11 cellular contexts compared by ENCODE assay signal in the genomic region with DNA sequence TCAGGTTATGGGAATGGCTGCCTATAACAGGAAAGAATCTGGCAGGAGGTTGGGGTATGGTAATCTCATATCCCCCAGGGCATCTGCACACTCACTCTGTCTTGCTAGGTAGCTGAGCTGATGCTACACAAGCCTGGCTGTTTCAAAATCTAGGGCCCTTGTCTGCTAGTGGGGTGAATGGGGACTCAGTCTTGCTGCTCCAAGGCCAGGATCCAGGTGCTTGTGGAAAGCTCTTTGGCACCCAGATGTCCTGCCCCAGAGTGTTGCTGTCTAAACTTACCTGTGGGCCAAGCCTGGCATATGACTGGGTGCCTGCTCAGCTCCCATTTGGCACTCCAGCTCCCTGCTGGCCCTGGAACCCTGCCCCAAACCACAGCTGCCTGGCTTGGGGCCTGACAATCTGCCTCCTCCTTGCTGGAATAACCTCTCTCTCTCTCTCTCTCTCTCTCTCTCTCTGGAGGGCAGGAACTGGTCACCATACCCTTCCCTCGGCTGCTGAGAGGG.
A peak's percentile ranks its signal among the peaks of the same experiment; 100 is the strongest.
DNase-seq lines count a peak whose midpoint lies in the region; ATAC-seq and TF ChIP-seq lines count a peak whose summit lies in the region.
"Had no signal": no experiment of that assay in that cellular context is flagged by ENCODE, and none has a peak within 500 bp of the region (broad histone marks: within the 10 kb centered on the region; RNA-seq: fewer than 3 reads in every experiment).

No MANE protein-coding gene starts in this region.

- H4K20me1 ChIP-seq in mammary epithelial cell (ENCODE audit: insufficient read depth, low read length) = no peaks in the 10 kb centered on the region
- H4K20me1 ChIP-seq: BLaER1 treated with 17β-estradiol and CSF1 and Interleukin-3, amounts not matched to agents 10 nM and 100 nM had no signal

- H3K4me3 ChIP-seq in BE2C (ENCODE audit: low read depth, low read length) (no peak overlapping the region), mammary epithelial cell (replicated peaks in 1 of 3; ENCODE audit: insufficient read depth in 1 of 3, low read depth in 2 of 3, low read length in 3 of 3) (no peak overlapping the region), lower lobe of right lung (no peak overlapping the region)
- H3K4me3 ChIP-seq: BLaER1 treated with 17β-estradiol and CSF1 and Interleukin-3, amounts not matched to agents 10 nM and 100 nM; cardiac muscle cell had no signal

- DNase-seq in BE2C (peak; percentile 44), NCI-H2107 (lab: John Stamatoyannopoulos, UW) (peak; percentile 24), mammary epithelial cell (peak; percentile 75), lower lobe of right lung (peak; percentile 50), OCI-M2 (lab: John Stamatoyannopoulos, UW; ENCODE audit: unreplicated experiment) (no peak)
- DNase-seq: NCI-H510A treated with DMSO at 0.1 percent for 48 hours had no signal

- peak overlapping the region; percentile 28 for H3K4me2 ChIP-seq in mammary epithelial cell (ENCODE audit: insufficient read depth, low read depth, low read length)
- H3K4me2 ChIP-seq: BLaER1 treated with 17β-estradiol and CSF1 and Interleukin-3, amounts not matched to agents 10 nM and 100 nM had no signal

- H3K36me3 ChIP-seq in BE2C (no peaks in the 10 kb centered on the region), mammary epithelial cell (ENCODE audit: insufficient read depth, low read length) (no peaks in the 10 kb centered on the region), lower lobe of right lung (no peaks in the 10 kb centered on the region)
- H3K36me3 ChIP-seq: BLaER1 treated with 17β-estradiol and CSF1 and Interleukin-3, amounts not matched to agents 10 nM and 100 nM; cardiac muscle cell had no signal

- H3K27me3 ChIP-seq in BE2C = no peaks in the 10 kb centered on the region
- H3K27me3 ChIP-seq in mammary epithelial cell (ENCODE audit: insufficient read depth, low read length) = no peaks in the 10 kb centered on the region
- H3K27me3 ChIP-seq in lower lobe of right lung (ENCODE audit: low read depth) = no peaks in the 10 kb centered on the region
- H3K27me3 ChIP-seq: BLaER1 treated with 17β-estradiol and CSF1 and Interleukin-3, amounts not matched to agents 10 nM and 100 nM; cardiac muscle cell had no signal

- no peaks in the 10 kb centered on the region for H3K79me2 ChIP-seq in mammary epithelial cell (ENCODE audit: insufficient read depth, low read length)

- dilution Hi-C loops in mammary epithelial cell (cut with HindIII; ENCODE audit: low sequenced_read_pairs) = no loop called here

- no TSS peak for BruUV-seq in mammary epithelial cell (replicated peaks; lab: Mats Ljungman, UMichigan)

- H3K4me1 ChIP-seq in BE2C (no peaks in the 10 kb centered on the region; the same call in 1 of the 2 replicates), mammary epithelial cell (ENCODE audit: insufficient read depth, low read length) (peaks cover 28% of the 10 kb centered on the region), lower lobe of right lung (no peaks in the 10 kb centered on the region)
- H3K4me1 ChIP-seq: BLaER1 treated with 17β-estradiol and CSF1 and Interleukin-3, amounts not matched to agents 10 nM and 100 nM had no signal

- WGBS in mammary epithelial cell (ENCODE audit: low coverage, missing lambda C conversion rate) = no CpG with 5 or more reads among the region's 1 CpG

- H3K27ac ChIP-seq in mammary epithelial cell (ENCODE audit: insufficient read depth, low read depth, low read length) (peak overlapping the region; percentile 1), lower lobe of right lung (no peak overlapping the region)
- H3K27ac ChIP-seq: BLaER1 treated with 17β-estradiol and CSF1 and Interleukin-3, amounts not matched to agents 10 nM and 100 nM; cardiac muscle cell had no signal

- intact Hi-C loops in mammary epithelial cell (cut with micrococcal nuclease) = loop anchor here (5.0 kb wide), 1 partner anchor 83 kb away; no protein-coding TSS in a partner anchor
- intact Hi-C loops in lower lobe of right lung (cut with DNase I) = no loop called here

- peak; percentile 69 to 70 for ATAC-seq in lower lobe of right lung
- ATAC-seq in HG02970 (IDR thresholded peaks at IDR 0.05; ENCODE audit: low FRiP score, unreplicated experiment) = no peak
- no peak for ATAC-seq in GM18502 (IDR thresholded peaks at IDR 0.05; ENCODE audit: poor library complexity, unreplicated experiment)
- ATAC-seq in GM18909 (IDR thresholded peaks at IDR 0.05; ENCODE audit: poor library complexity, unreplicated experiment) = no peak

- H3K9ac ChIP-seq in mammary epithelial cell (ENCODE audit: insufficient read depth, low read length) = no peak overlapping the region
- H3K9ac ChIP-seq: BLaER1 treated with 17β-estradiol and CSF1 and Interleukin-3, amounts not matched to agents 10 nM and 100 nM had no signal

- no peaks in the 10 kb centered on the region for H3K9me3 ChIP-seq in BE2C
- no peaks in the 10 kb centered on the region for H3K9me3 ChIP-seq in mammary epithelial cell (replicated peaks; ENCODE audit: insufficient read depth, low read length)
- no peaks in the 10 kb centered on the region for H3K9me3 ChIP-seq in lower lobe of right lung

- in situ Hi-C loops in mammary epithelial cell (cut with MboI; ENCODE audit: low sequenced_read_pairs in 2 of 2) = no loop called here

- TF ChIP-seq CTCF in BE2C (IDR thresholded peaks at IDR 0.05; ENCODE audit: low read depth, low read length) (no peak), mammary epithelial cell (conservative IDR thresholded peaks at IDR 0.05 in 1 of 2, IDR thresholded peaks at IDR 0.05 in 1 of 2; ENCODE audit: extremely low read depth in 1 of 2, insufficient read depth in 1 of 2, low read depth in 1 of 2, low read length in 2 of 2) (no peak), lower lobe of right lung (IDR thresholded peaks at IDR 0.05) (no peak)

- peak overlapping the region; percentile 63 for H2AFZ ChIP-seq in mammary epithelial cell (ENCODE audit: low read depth, low read length)

- CTCF ChIA-PET in mammary epithelial cell (lab: Charles Lee; ENCODE audit: low non-redundant PET) = no interaction called here

Comparison
In these comparisons a context has a peak if more than half of its experiments do, and no peak if none do; other contexts are left out.
1. ATAC-seq: peak in lower lobe of right lung (2 of 2); none in HG02970 (single experiment), GM18502 (single experiment) and GM18909 (single experiment).